13 cellular contexts compared by ENCODE assay signal in genomic region chr16:17417740-17418139, GRCh38. TPM values are rescaled to one million over a fixed set of nuclear protein-coding genes. Genes with fewer than 3 reads are reported as not detected.
A peak's percentile ranks its signal among the peaks of the same experiment; 100 is the strongest.
DNase-seq lines count a peak whose midpoint lies in the region; ATAC-seq and TF ChIP-seq lines count a peak whose summit lies in the region.
"Had no signal": no experiment of that assay in that cellular context is flagged by ENCODE, and none has a peak within 500 bp of the region (broad histone marks: within the 10 kb centered on the region; RNA-seq: fewer than 3 reads in every experiment).

No MANE protein-coding gene starts in this region.

- in situ Hi-C loops in gastrocnemius medialis (cut with MboI; ENCODE audit: low sequenced_read_pairs in 4 of 4), result no loop called here

- H3K4me3 Mint-ChIP-seq in activated CD4-positive, alpha-beta T cell treated with anti-CD3 and anti-CD28 coated beads, Interleukin-2, amount 10 ng/mL, durations not matched to agents 7 days and 5 days, result no peak overlapping the region
- peak overlapping the region; percentile 83 for H3K4me3 Mint-ChIP-seq in T-helper 2 cell treated with Interferon-gamma antibody and Interleukin-4, amounts not matched to agents 5 μg/mL and 100 μg/mL, for 36 hours
- H3K4me3 Mint-ChIP-seq: HFFc6 had no signal

- peaks cover 34% of the 10 kb centered on the region for H3K36me3 Mint-ChIP-seq in activated CD4-positive, alpha-beta T cell treated with anti-CD3 and anti-CD28 coated beads, Interleukin-2, amount 10 ng/mL, durations not matched to agents 7 days and 5 days (ENCODE audit: low read depth)
- peaks cover 29% of the 10 kb centered on the region for H3K36me3 Mint-ChIP-seq in T-helper 2 cell treated with Interferon-gamma antibody and Interleukin-4, amounts not matched to agents 5 μg/mL and 100 μg/mL, for 36 hours (ENCODE audit: low read depth)

- no peak overlapping the region for H3K27ac ChIP-seq in gastrocnemius medialis
- H3K27ac ChIP-seq: epithelial cell of prostate, SK-N-MC had no signal

- H3K4me1 Mint-ChIP-seq in activated CD4-positive, alpha-beta T cell treated with anti-CD3 and anti-CD28 coated beads, Interleukin-2, amount 10 ng/mL, durations not matched to agents 7 days and 5 days, result peaks cover 51% of the 10 kb centered on the region
- H3K4me1 Mint-ChIP-seq in T-helper 2 cell treated with Interferon-gamma antibody and Interleukin-4, amounts not matched to agents 5 μg/mL and 100 μg/mL, for 36 hours (ENCODE audit: low read depth), result peaks cover 44% of the 10 kb centered on the region

- H3K9me3 ChIP-seq in gastrocnemius medialis, result no peaks in the 10 kb centered on the region

- H3K4me1 ChIP-seq in gastrocnemius medialis, result no peaks in the 10 kb centered on the region

- H3K27ac Mint-ChIP-seq in activated CD4-positive, alpha-beta T cell treated with anti-CD3 and anti-CD28 coated beads, Interleukin-2, amount 10 ng/mL, durations not matched to agents 7 days and 5 days, result peak overlapping the region; percentile 89
- H3K27ac Mint-ChIP-seq in T-helper 2 cell treated with Interferon-gamma antibody and Interleukin-4, amounts not matched to agents 5 μg/mL and 100 μg/mL, for 36 hours, result peak overlapping the region; percentile 85
- H3K27ac Mint-ChIP-seq: HFFc6 had no signal

- no peak for TF ChIP-seq CTCF in fibroblast of mammary gland (conservative IDR thresholded peaks at IDR 0.05; ENCODE audit: control insufficient read depth, insufficient read depth, low read depth, low read length)
- TF ChIP-seq CTCF in gastrocnemius medialis (IDR thresholded peaks at IDR 0.05 in 4 of 5, conservative IDR thresholded peaks at IDR 0.05 in 1 of 5), result no peak

- H3K27me3 ChIP-seq in gastrocnemius medialis, result no peaks in the 10 kb centered on the region

- POLR2A ChIA-PET in activated CD4-positive, alpha-beta T cell treated with anti-CD3 and anti-CD28 coated beads, Interleukin-2, amount 10 ng/mL, durations not matched to agents 7 days and 5 days (lab: Charles Lee), result no interaction called here

- no peak for TF ChIP-seq POLR2A in gastrocnemius medialis (IDR thresholded peaks at IDR 0.05)

- peaks cover 4% of the 10 kb centered on the region for H3K9me3 Mint-ChIP-seq in activated CD4-positive, alpha-beta T cell treated with anti-CD3 and anti-CD28 coated beads, Interleukin-2, amount 10 ng/mL, durations not matched to agents 7 days and 5 days
- peaks cover 4% of the 10 kb centered on the region for H3K9me3 Mint-ChIP-seq in T-helper 2 cell treated with Interferon-gamma antibody and Interleukin-4, amounts not matched to agents 5 μg/mL and 100 μg/mL, for 36 hours
- H3K9me3 Mint-ChIP-seq: HFFc6 had no signal

- CTCF ChIA-PET in activated CD4-positive, alpha-beta T cell treated with anti-CD3 and anti-CD28 coated beads, Interleukin-2, amount 10 ng/mL, durations not matched to agents 7 days and 5 days (lab: Charles Lee), result interaction anchor here (0.7 to 1.5 kb wide), 4 partner anchors 11 to 58 kb away, joined by 3 to 5 read pairs (median 4); partner anchors contain the start of gene XYLT1

- intact Hi-C loops in gastrocnemius medialis (cut with DNase I; ENCODE audit: low total_unique reads), result no loop called here

- H3K36me3 ChIP-seq in gastrocnemius medialis, result no peaks in the 10 kb centered on the region

- H3K27me3 Mint-ChIP-seq in activated CD4-positive, alpha-beta T cell treated with anti-CD3 and anti-CD28 coated beads, Interleukin-2, amount 10 ng/mL, durations not matched to agents 7 days and 5 days, result no peaks in the 10 kb centered on the region
- no peaks in the 10 kb centered on the region for H3K27me3 Mint-ChIP-seq in T-helper 2 cell treated with Interferon-gamma antibody and Interleukin-4, amounts not matched to agents 5 μg/mL and 100 μg/mL, for 36 hours (ENCODE audit: low read depth)

- DNase-seq in activated CD4-positive, alpha-beta T cell treated with anti-CD3 and anti-CD28 coated beads, Interleukin-2, amount 10 ng/mL, durations not matched to agents 7 days and 5 days, result no peak
- no peak for DNase-seq in activated CD4-positive, alpha-beta T cell treated with anti-CD3 and anti-CD28 coated beads, Interleukin-2, amount 50 U/mL, for 4 hours
- DNase-seq in T-helper 2 cell treated with Interferon-gamma antibody and Interleukin-4, amounts not matched to agents 5 μg/mL and 100 μg/mL, for 36 hours (ENCODE audit: low spot score), result no peak
- DNase-seq in fibroblast of mammary gland (ENCODE audit: low read depth) (peak; percentile 28), GM19240 (ENCODE audit: insufficient read length, low spot score) (no peak), gastrocnemius medialis (no peak)
- DNase-seq in stimulated activated naive CD8-positive, alpha-beta T cell treated with anti-CD3 and anti-CD28 coated beads, Interleukin-15, Interleukin-2, amounts not matched to agents 100 U/mL and 50 U/mL, for 24 hours, result peak; percentile 11
- DNase-seq: HFFc6 had no signal

- ATAC-seq in stimulated activated naive CD8-positive, alpha-beta T cell treated with anti-CD3 and anti-CD28 coated beads, Interleukin-15, Interleukin-2, amounts not matched to agents 100 U/mL and 50 U/mL, for 24 hours, result no peak
- ATAC-seq in gastrocnemius medialis, result no peak
- ATAC-seq in HG03095 (IDR thresholded peaks at IDR 0.05; ENCODE audit: unreplicated experiment), result no peak
- ATAC-seq: left lobe of liver had no signal

- no peak overlapping the region for H3K4me3 ChIP-seq in fibroblast of mammary gland (ENCODE audit: control insufficient read depth, low read depth, low read length)
- no peak overlapping the region for H3K4me3 ChIP-seq in gastrocnemius medialis
- H3K4me3 ChIP-seq: SK-N-MC, skin epidermis had no signal

RNA-seq across cellular contexts. Expression of gene XYLT1, which starts 53.0 kb away (rescaled TPM):
- 10 to 100 TPM; 46.6 to 50.1 TPM for total RNA-seq in activated CD4-positive, alpha-beta T cell treated with anti-CD3 and anti-CD28 coated beads, Interleukin-2, amount 10 ng/mL, durations not matched to agents 7 days and 5 days
- 1 to 10 TPM in 3 of 4 donors, under 1 TPM in 1; 0.87 to 7.9 (median 1.4) TPM for total RNA-seq in gastrocnemius medialis

Comparison
In these comparisons a context has a peak if more than half of its experiments do, and no peak if none do; other contexts are left out.
1. DNase-seq: peak in fibroblast of mammary gland (single experiment) and stimulated activated naive CD8-positive, alpha-beta T cell treated with anti-CD3 and anti-CD28 coated beads, Interleukin-15, Interleukin-2, amounts not matched to agents 100 U/mL and 50 U/mL, for 24 hours (single experiment); none in activated CD4-positive, alpha-beta T cell treated with anti-CD3 and anti-CD28 coated beads, Interleukin-2, amount 10 ng/mL, durations not matched to agents 7 days and 5 days (single experiment), activated CD4-positive, alpha-beta T cell treated with anti-CD3 and anti-CD28 coated beads, Interleukin-2, amount 50 U/mL, for 4 hours (0 of 2), T-helper 2 cell treated with Interferon-gamma antibody and Interleukin-4, amounts not matched to agents 5 μg/mL and 100 μg/mL, for 36 hours (single experiment), GM19240 (single experiment) and gastrocnemius medialis (0 of 2).
2. RNA of gene XYLT1, which starts 53.0 kb away (total RNA-seq): 46.6 to 50.1 TPM in activated CD4-positive, alpha-beta T cell treated with anti-CD3 and anti-CD28 coated beads, Interleukin-2, amount 10 ng/mL, durations not matched to agents 7 days and 5 days; 0.87 to 7.9 TPM in gastrocnemius medialis; every median in the first group is over 4 times any median in the second.